8 cellular contexts compared by ENCODE assay signal in genomic region chr7:103297837-103298179, GRCh38. TPM values are rescaled to one million over a fixed set of nuclear protein-coding genes. Genes with fewer than 3 reads are reported as not detected.
A peak's percentile ranks its signal among the peaks of the same experiment; 100 is the strongest.
DNase-seq lines count a peak whose midpoint lies in the region; ATAC-seq and TF ChIP-seq lines count a peak whose summit lies in the region.

No MANE protein-coding gene starts in this region.

- H3K4me1 Mint-ChIP-seq in activated T-cell treated with anti-CD3 and anti-CD28 coated beads, Interleukin-2, amount 50 U/mL, for 4 hours (ENCODE audit: low read depth), result peaks cover 34% of the 10 kb centered on the region
- H3K4me1 Mint-ChIP-seq in stimulated activated effector memory CD8-positive, alpha-beta T cell treated with anti-CD3 and anti-CD28 coated beads, Interleukin-12 subunit alpha, Interleukin-12 subunit beta, amount 100 ng/mL, for 72 hours, result peaks cover 23% of the 10 kb centered on the region

- TF ChIP-seq CTCF in RWPE1 (conservative IDR thresholded peaks at IDR 0.05; ENCODE audit: low read depth) (no peak), foreskin fibroblast (IDR thresholded peaks at IDR 0.05; ENCODE audit: low read depth, low read length) (no peak)

- peaks cover 14% of the 10 kb centered on the region for H3K36me3 Mint-ChIP-seq in activated T-cell treated with anti-CD3 and anti-CD28 coated beads, Interleukin-2, amount 50 U/mL, for 4 hours (ENCODE audit: insufficient read depth)
- peaks cover 49% of the 10 kb centered on the region for H3K36me3 Mint-ChIP-seq in stimulated activated effector memory CD8-positive, alpha-beta T cell treated with anti-CD3 and anti-CD28 coated beads, Interleukin-12 subunit alpha, Interleukin-12 subunit beta, amount 100 ng/mL, for 72 hours

- CTCF ChIA-PET in RWPE1 (lab: Yijun Ruan, JAX), result interaction anchor here (0.6 to 0.8 kb wide), 7 partner anchors 45 to 1035 kb away, joined by 3 to 8 read pairs (median 3); no protein-coding TSS in a partner anchor

- no peak for DNase-seq in activated T-cell treated with anti-CD3 and anti-CD28 coated beads, Interleukin-2, amount 50 U/mL, for 4 hours
- DNase-seq in activated T-cell treated with anti-CD3 and anti-CD28 coated beads for 4 hours (no peak), RWPE1 (ENCODE audit: low spot score) (no peak), foreskin fibroblast (no peak), NCI-H2029 treated with DMSO at 0.1 percent for 48 hours (lab: John Stamatoyannopoulos, UW) (no peak), activated gamma-delta T cell treated with Interleukin-2 at 50 U/mL for 16 hours (no peak)
- DNase-seq in stimulated activated effector memory CD8-positive, alpha-beta T cell treated with anti-CD3 and anti-CD28 coated beads, Interleukin-12 subunit alpha, Interleukin-12 subunit beta, amount 100 ng/mL, for 72 hours (ENCODE audit: low spot score in 2 of 2), result no peak

- H3K27ac ChIP-seq in RWPE1, result peak overlapping the region; percentile 76

- no peaks in the 10 kb centered on the region for H3K9me3 Mint-ChIP-seq in activated T-cell treated with anti-CD3 and anti-CD28 coated beads, Interleukin-2, amount 50 U/mL, for 4 hours
- H3K9me3 Mint-ChIP-seq in stimulated activated effector memory CD8-positive, alpha-beta T cell treated with anti-CD3 and anti-CD28 coated beads, Interleukin-12 subunit alpha, Interleukin-12 subunit beta, amount 100 ng/mL, for 72 hours, result no peaks in the 10 kb centered on the region

- H3K4me3 ChIP-seq in foreskin fibroblast (ENCODE audit: low read depth in 1 of 2, low read length in 2 of 2), result peak overlapping the region; percentile 76 to 83

- H3K27ac Mint-ChIP-seq in stimulated activated effector memory CD8-positive, alpha-beta T cell treated with anti-CD3 and anti-CD28 coated beads, Interleukin-12 subunit alpha, Interleukin-12 subunit beta, amount 100 ng/mL, for 72 hours, result peak overlapping the region; percentile 93

- POLR2A ChIA-PET in RWPE1 (lab: Yijun Ruan, JAX; ENCODE audit: low non-redundant PET), result interaction anchor here (0.7 kb wide), 1 partner anchor 110 kb away, joined by 3 read pairs; no protein-coding TSS in a partner anchor

- peak overlapping the region; percentile 88 for H3K4me3 Mint-ChIP-seq in activated T-cell treated with anti-CD3 and anti-CD28 coated beads, Interleukin-2, amount 50 U/mL, for 4 hours
- H3K4me3 Mint-ChIP-seq in stimulated activated effector memory CD8-positive, alpha-beta T cell treated with anti-CD3 and anti-CD28 coated beads, Interleukin-12 subunit alpha, Interleukin-12 subunit beta, amount 100 ng/mL, for 72 hours, result peak overlapping the region; percentile 82

- peaks cover 2% of the 10 kb centered on the region for H3K27me3 Mint-ChIP-seq in activated T-cell treated with anti-CD3 and anti-CD28 coated beads, Interleukin-2, amount 50 U/mL, for 4 hours (ENCODE audit: low read depth)

- ATAC-seq in activated T-cell treated with anti-CD3 and anti-CD28 coated beads, Interleukin-2, amount 50 U/mL, for 4 hours, result no peak
- no peak for ATAC-seq in stimulated activated effector memory CD8-positive, alpha-beta T cell treated with anti-CD3 and anti-CD28 coated beads, Interleukin-12 subunit alpha, Interleukin-12 subunit beta, amount 100 ng/mL, for 72 hours
- no peak for ATAC-seq in HG03025 (IDR thresholded peaks at IDR 0.05; ENCODE audit: low FRiP score, unreplicated experiment)

RNA-seq across cellular contexts. Expression of gene PMPCB, which starts 0.6 kb away (rescaled TPM):
- 10 to 100 TPM; 81.3 to 87.7 (median 87.4) TPM for total RNA-seq in activated T-cell treated with anti-CD3 and anti-CD28 coated beads, Interleukin-2, amount 50 U/mL, for 4 hours

RNA-seq across cellular contexts. Expression of gene DNAJC2, which starts 46.8 kb away (rescaled TPM):
- 10 to 100 TPM; 93.8 to 99.4 (median 97.2) TPM for total RNA-seq in activated T-cell treated with anti-CD3 and anti-CD28 coated beads, Interleukin-2, amount 50 U/mL, for 4 hours

RNA-seq across cellular contexts. Expression of gene PSMC2, which starts 49.6 kb away (rescaled TPM):
- 100 to 1,000 TPM; 277 to 314 (median 299) TPM for total RNA-seq in activated T-cell treated with anti-CD3 and anti-CD28 coated beads, Interleukin-2, amount 50 U/mL, for 4 hours
